8 cellular contexts compared by ENCODE assay signal in the genomic region with DNA sequence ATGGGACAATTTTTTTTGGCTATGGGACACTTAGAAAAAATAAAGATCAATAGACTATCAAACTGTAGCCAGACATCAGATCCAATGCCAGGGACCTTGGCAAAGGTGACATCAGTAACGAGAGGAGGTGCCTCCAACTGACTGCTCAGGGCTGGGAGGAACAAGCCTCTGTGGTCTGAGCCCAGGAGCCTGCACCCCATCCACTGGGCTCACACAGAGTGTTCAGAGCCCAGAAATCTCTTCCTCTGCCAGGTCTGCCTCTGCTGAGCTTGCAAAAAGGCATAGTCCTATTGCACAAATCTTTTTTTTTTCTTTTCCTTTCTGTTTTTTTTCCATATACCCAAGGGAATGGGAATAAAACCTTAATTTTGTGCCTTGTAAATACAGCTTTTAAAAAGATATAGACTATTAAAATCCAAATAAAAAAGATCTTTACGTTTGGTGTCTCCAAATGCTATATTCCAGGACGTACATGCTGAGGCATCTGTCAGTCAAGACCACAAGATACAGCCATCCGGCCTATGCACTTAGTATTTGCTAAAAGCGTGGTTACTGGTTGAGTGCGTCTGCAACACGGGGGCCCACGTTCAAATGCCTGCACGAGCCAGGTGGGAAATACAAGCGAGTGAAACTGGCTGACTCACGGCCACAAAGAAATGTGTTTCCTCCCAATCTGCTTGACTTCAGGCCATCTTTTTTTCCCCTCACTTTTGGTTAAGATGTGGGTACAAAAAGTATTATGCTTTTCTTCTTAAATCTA. TPM values are rescaled to one million over a fixed set of nuclear protein-coding genes. Genes with fewer than 3 reads are reported as not detected.
A peak's percentile ranks its signal among the peaks of the same experiment; 100 is the strongest.
DNase-seq lines count a peak whose midpoint lies in the region; ATAC-seq, FAIRE-seq and TF ChIP-seq lines count a peak whose summit lies in the region.

No MANE protein-coding gene starts in this region.

- H3K36me3 ChIP-seq in bronchial epithelial cell (ENCODE audit: control insufficient read depth, insufficient read depth, low read length) (no peaks in the 10 kb centered on the region), uterus (no peaks in the 10 kb centered on the region)

- intact Hi-C loops in lower leg skin (cut with DNase I; ENCODE audit: low total_unique reads) (loop anchor here (10.0 kb wide), 1 partner anchor 262 kb away; the partner anchor contains the start of genes APLF and FBXO48), uterus (cut with DNase I; ENCODE audit: low total_unique reads) (no loop called here)

- FAIRE-seq in bronchial epithelial cell (lab: Jason Lieb, UNC): no peak

- peak; percentile 75 for DNase-seq in UCSD-AML1 (lab: John Stamatoyannopoulos, UW; ENCODE audit: unreplicated experiment)
- peak; percentile 58 for DNase-seq in bronchial epithelial cell (ENCODE audit: low read depth)
- peak; percentile 37 to 66 for DNase-seq in stimulated activated CD8-positive, alpha-beta memory T cell treated with anti-CD3 and anti-CD28 coated beads, Interleukin-4, amount 100 ng/mL, for 1 hour (ENCODE audit: low read depth in 2 of 2, low spot score in 1 of 2)
- DNase-seq in lower leg skin (ENCODE audit: low spot score in 2 of 2): no peak
- DNase-seq in uterus: no peak
- DNase-seq in iPS-NIHi11 (ENCODE audit: low spot score): no peak

- H3K4me3 ChIP-seq in bronchial epithelial cell (ENCODE audit: low read depth, low read length) (no peak overlapping the region), lower leg skin (ENCODE audit: low read depth, poor library complexity, severe bottlenecking) (no peak overlapping the region), uterus (no peak overlapping the region)

- no peak for TF ChIP-seq CTCF in bronchial epithelial cell (IDR thresholded peaks at IDR 0.05; ENCODE audit: insufficient read depth, low read length, severe bottlenecking)
- no peak for TF ChIP-seq CTCF in lower leg skin (IDR thresholded peaks at IDR 0.05)
- no peak for TF ChIP-seq CTCF in uterus (IDR thresholded peaks at IDR 0.05)

- TF ChIP-seq POLR2A in lower leg skin (IDR thresholded peaks at IDR 0.05): no peak
- no peak for TF ChIP-seq POLR2A in uterus (IDR thresholded peaks at IDR 0.05)

- ATAC-seq in GM19452 (IDR thresholded peaks at IDR 0.05; ENCODE audit: unreplicated experiment) (peak; percentile 97), HG03442 (IDR thresholded peaks at IDR 0.05; ENCODE audit: unreplicated experiment) (peak; percentile 97)

- no peak overlapping the region for H3K27ac ChIP-seq in uterus

- H3K9me3 ChIP-seq in uterus: no peaks in the 10 kb centered on the region

- no peaks in the 10 kb centered on the region for H3K27me3 ChIP-seq in bronchial epithelial cell (ENCODE audit: control insufficient read depth, insufficient read depth, low read length)
- no peaks in the 10 kb centered on the region for H3K27me3 ChIP-seq in uterus

- no peaks in the 10 kb centered on the region for H3K4me1 ChIP-seq in uterus

- 66 to 68% methylated on average over 11 of the region's 11 CpGs for WGBS in lower leg skin, 2 donors

RNA-seq across cellular contexts. Expression of gene ARHGAP25, which starts 7.8 kb away (rescaled TPM):
- total RNA-seq in bronchial epithelial cell (0.77 and 0.79 TPM in 2 replicates), lower leg skin (1 to 10 TPM; 3.3 to 9.6 (median 4.9) TPM), uterus (10 to 100 TPM in 1 of 4 donors, 1 to 10 TPM in 3; 3.1 to 11.4 (median 6.6) TPM)

Comparison
In these comparisons a context has a peak if more than half of its experiments do, and no peak if none do; other contexts are left out.
1. DNase-seq: peak in UCSD-AML1 (single experiment), bronchial epithelial cell (single experiment) and stimulated activated CD8-positive, alpha-beta memory T cell treated with anti-CD3 and anti-CD28 coated beads, Interleukin-4, amount 100 ng/mL, for 1 hour (2 of 2); none in lower leg skin (0 of 2), uterus (0 of 2) and iPS-NIHi11 (single experiment).